ENCODE assay signal across 22 cellular contexts in genomic region chr6:1616556-1617463, GRCh38. TPM values are rescaled to one million over a fixed set of nuclear protein-coding genes. Genes with fewer than 3 reads are reported as not detected.
DNase-seq lines count a peak whose midpoint lies in the region; ATAC-seq, FAIRE-seq and TF ChIP-seq lines count a peak whose summit lies in the region.
"Had no signal": no experiment of that assay in that cellular context is flagged by ENCODE, and none has a peak within 500 bp of the region (broad histone marks: within the 10 kb centered on the region; RNA-seq: fewer than 3 reads in every experiment).

No MANE protein-coding gene starts in this region.

- H3K36me3 ChIP-seq in H7 (replicated peaks; ENCODE audit: control insufficient read depth, insufficient read depth, low read length): no peaks in the 10 kb centered on the region
- no peaks in the 10 kb centered on the region for H3K36me3 ChIP-seq in endodermal cell (ENCODE audit: control insufficient read depth, insufficient read depth, low read length)
- peaks cover 0 to 8% of the 10 kb centered on the region in 2 experiments; a peak in 2 of 5 replicates for H3K36me3 ChIP-seq in HepG2 (replicated peaks in 1 of 2; ENCODE audit: control insufficient read depth in 1 of 2, insufficient read depth in 2 of 2, low read length in 2 of 2)
- no peaks in the 10 kb centered on the region for H3K36me3 ChIP-seq in trophoblast cell (ENCODE audit: control insufficient read depth in 1 of 2, insufficient read depth in 2 of 2, low read length in 2 of 2)
- H3K36me3 ChIP-seq: neutrophil, upper lobe of right lung had no signal

- no peak overlapping the region for H4K8ac ChIP-seq in trophoblast cell (ENCODE audit: low read depth, low read length)

- no peak overlapping the region for H2BK5ac ChIP-seq in trophoblast cell (ENCODE audit: low read depth, low read length, poor library complexity)

- H3K27me3 ChIP-seq in H7 (ENCODE audit: control insufficient read depth, insufficient read depth, low read length): peaks cover 100% of the 10 kb centered on the region
- H3K27me3 ChIP-seq in endodermal cell (ENCODE audit: control insufficient read depth, insufficient read depth, low read length, poor library complexity, severe bottlenecking): peaks cover 97% of the 10 kb centered on the region
- H3K27me3 ChIP-seq in HepG2 (ENCODE audit: control insufficient read depth in 1 of 2, insufficient read depth in 2 of 2, low read length in 2 of 2): no peaks in the 10 kb centered on the region
- peaks cover 86% of the 10 kb centered on the region for H3K27me3 ChIP-seq in trophoblast cell (ENCODE audit: insufficient read depth, low read length)

- H3K4me3 Mint-ChIP-seq in endodermal cell: no peak overlapping the region
- H3K4me3 Mint-ChIP-seq: activated T-cell treated with anti-CD3 and anti-CD28 coated beads, Interleukin-2, amount 50 U/mL, for 4 hours; effector memory CD8-positive, alpha-beta T cell; stimulated activated naive B cell treated with anti-CD40 and anti-IgM and Interleukin-4, amounts not matched to agents 10 μg/mL and 1 μg/mL and 100 μg/mL, for 72 hours had no signal

- H3K79me2 ChIP-seq in HepG2 (ENCODE audit: insufficient read depth, low read length) (no peaks in the 10 kb centered on the region), trophoblast cell (ENCODE audit: control insufficient read depth, insufficient read depth, low read length, poor library complexity) (no peaks in the 10 kb centered on the region)

- WGBS in endodermal cell (ENCODE audit: insufficient coverage in 1 of 2, insufficient read length in 1 of 2), 2 experiments: 52 to 64% methylated on average over 8 to 12 of the region's 12 CpGs
- 87% methylated on average over 12 of the region's 12 CpGs for WGBS in HepG2 (ENCODE audit: low lambda C conversion rate)
- no CpG with 5 or more reads among the region's 12 CpGs for WGBS in trophoblast cell (ENCODE audit: extremely low coverage, insufficient coverage, insufficient read length)

- H3K4me1 ChIP-seq in endodermal cell (ENCODE audit: control insufficient read depth, insufficient read depth, low read length) (no peaks in the 10 kb centered on the region), HepG2 (ENCODE audit: insufficient read depth, low read length) (peaks cover 7% of the 10 kb centered on the region), trophoblast cell (ENCODE audit: control insufficient read depth in 1 of 2, insufficient read depth in 2 of 2, low read length in 2 of 2) (peaks cover 20 to 27% of the 10 kb centered on the region in 2 experiments)

- H3K23ac ChIP-seq in trophoblast cell (ENCODE audit: low read length): no peak overlapping the region

- H4K12ac ChIP-seq in trophoblast cell (ENCODE audit: low read depth, low read length): no peak overlapping the region

- ATAC-seq in HepG2 (no peak; the same call in 1 of the 3 replicates), left lobe of liver (no peak)
- ATAC-seq: activated T-cell treated with anti-CD3 and anti-CD28 coated beads, Interleukin-2, amount 50 U/mL, for 4 hours; effector memory CD8-positive, alpha-beta T cell; stimulated activated naive B cell treated with anti-CD40 and anti-IgM and Interleukin-4, amounts not matched to agents 10 μg/mL and 1 μg/mL and 100 μg/mL, for 72 hours; upper lobe of right lung had no signal

- H3K18ac ChIP-seq in trophoblast cell (ENCODE audit: low read length): no peak overlapping the region

- BruUV-seq in HepG2 (replicated peaks; lab: Mats Ljungman, UMichigan): TSS peak; percentile 33

- no peaks in the 10 kb centered on the region for H3K9me3 ChIP-seq in endodermal cell (ENCODE audit: control insufficient read depth, low read length)
- no peaks in the 10 kb centered on the region for H3K9me3 ChIP-seq in HepG2 (ENCODE audit: low read length)
- peaks cover 10% of the 10 kb centered on the region for H3K9me3 ChIP-seq in trophoblast cell (ENCODE audit: insufficient read depth, low read depth, low read length)
- H3K9me3 ChIP-seq: Caco-2, neutrophil, upper lobe of right lung had no signal

- CTCF ChIA-PET in HepG2 (lab: Yijun Ruan, JAX; ENCODE audit: low intra/inter-chr PET ratio, low total read pairs): no interaction called here

- TF ChIP-seq POLR2A in HepG2 (IDR thresholded peaks at IDR 0.05; ENCODE audit: insufficient read depth in 1 of 2, low read depth in 2 of 2, low read length in 2 of 2): no peak

- H3K14ac ChIP-seq in trophoblast cell (ENCODE audit: low read length): no peak overlapping the region

- H3K4me3 ChIP-seq in H7 (ENCODE audit: insufficient read depth, low read depth, low read length): no peak overlapping the region
- H3K4me3 ChIP-seq in endodermal cell (ENCODE audit: low read length): no peak overlapping the region
- no peak overlapping the region for H3K4me3 ChIP-seq in HepG2 (replicated peaks in 1 of 3; ENCODE audit: insufficient read depth in 1 of 3, low read depth in 2 of 3, low read length in 3 of 3)
- H3K4me3 ChIP-seq in trophoblast cell (ENCODE audit: low read depth, low read length): no peak overlapping the region
- H3K4me3 ChIP-seq: GM23248, PC-9, upper lobe of right lung had no signal

- TF ChIP-seq RAD21 in HepG2 (CRISPR knock-in tag; IDR thresholded peaks at IDR 0.05): no peak

- H3K9ac ChIP-seq in endodermal cell (ENCODE audit: extremely low read depth, low read length, poor library complexity, severe bottlenecking): no peak overlapping the region
- H3K9ac ChIP-seq in HepG2 (ENCODE audit: insufficient read depth, low read depth, low read length): no peak overlapping the region
- no peak overlapping the region for H3K9ac ChIP-seq in trophoblast cell (ENCODE audit: low read length)
- H3K9ac ChIP-seq: GM23248 had no signal

- H3K27ac ChIP-seq in endodermal cell (ENCODE audit: low read depth, low read length) (no peak overlapping the region), HepG2 (ENCODE audit: extremely low read length, insufficient read depth, low read length) (no peak overlapping the region), temporal lobe (ENCODE audit: low read depth, low read length) (peak overlapping the region; percentile 13), trophoblast cell (ENCODE audit: low read depth, low read length) (no peak overlapping the region)
- H3K27ac ChIP-seq: GM23248, neutrophil, PC-9, upper lobe of right lung had no signal

- TF ChIP-seq EP300 in HepG2 (IDR thresholded peaks at IDR 0.05; ENCODE audit: low read depth in 2 of 2, low read length in 2 of 2): no peak
- no peak for TF ChIP-seq EP300 in HepG2 (CRISPR knock-in tag; IDR thresholded peaks at IDR 0.05; ENCODE audit: borderline replicate concordance)

- H3K36me3 Mint-ChIP-seq in endodermal cell (ENCODE audit: low read depth): peaks cover under 1% of the 10 kb centered on the region

- peak; percentile 59 for DNase-seq in H7
- peak; percentile 64 for DNase-seq in endodermal cell
- no peak for DNase-seq in HepG2 (ENCODE audit: low spot score)
- DNase-seq in trophoblast cell: no peak
- DNase-seq in HCEC 1CT: no peak
- no peak for DNase-seq in left lobe of liver (ENCODE audit: low spot score)
- DNase-seq in iPS-NIHi7 (ENCODE audit: extremely low spot score): no peak
- DNase-seq: activated CD4-positive, CD25-positive, alpha-beta regulatory T cell treated with anti-CD3 and anti-CD28 coated beads, Interleukin-2, amount 50 U/mL, for 72 hours; activated naive CD4-positive, alpha-beta T cell treated with anti-CD3 and anti-CD28 coated beads, Interleukin-2, amount 50 U/mL, for 16 hours; activated T-cell treated with anti-CD3 and anti-CD28 coated beads, Interleukin-2, amount 50 U/mL, for 4 hours; Caco-2; effector memory CD8-positive, alpha-beta T cell; GM23248; NCI-H1092; NCI-H2029 treated with DMSO at 0.1 percent for 48 hours; PC-9; SHP77 treated with DMSO at 0.1 percent for 48 hours; small intestine; stimulated activated naive B cell treated with anti-CD40 and anti-IgM and Interleukin-4, amounts not matched to agents 10 μg/mL and 1 μg/mL and 100 μg/mL, for 72 hours; upper lobe of right lung had no signal

- H3K79me1 ChIP-seq in trophoblast cell (ENCODE audit: low read length): peaks cover 2% of the 10 kb centered on the region

- H2BK120ac ChIP-seq in trophoblast cell (ENCODE audit: insufficient read depth, low read length, poor library complexity): no peak overlapping the region

- intact Hi-C loops in HepG2 (cut with micrococcal nuclease; ENCODE audit: unreplicated experiment): no loop called here

- in situ Hi-C loops in HepG2 (cut with HindIII; ENCODE audit: extremely low pct_ligation_motif_present, low pct_unique_long_range_greater_than_20kb): no loop called here

- POLR2A ChIA-PET in HepG2 (lab: Yijun Ruan, JAX): no interaction called here

- H2AFZ ChIP-seq in HepG2 (ENCODE audit: low read length) (no peak overlapping the region), trophoblast cell (ENCODE audit: insufficient read depth, low read length, poor library complexity) (no peak overlapping the region)
- H2AFZ ChIP-seq: GM23248, PC-9 had no signal

- no peak overlapping the region for H3K27ac Mint-ChIP-seq in endodermal cell
- H3K27ac Mint-ChIP-seq: effector memory CD8-positive, alpha-beta T cell; stimulated activated naive B cell treated with anti-CD40 and anti-IgM and Interleukin-4, amounts not matched to agents 10 μg/mL and 1 μg/mL and 100 μg/mL, for 72 hours had no signal

- H3K4ac ChIP-seq in trophoblast cell (ENCODE audit: low read depth, low read length): no peak overlapping the region

- H4K91ac ChIP-seq in trophoblast cell (ENCODE audit: low read depth, low read length): no peak overlapping the region

- H3K9me3 Mint-ChIP-seq in endodermal cell: no peaks in the 10 kb centered on the region
- H3K9me3 Mint-ChIP-seq: activated T-cell treated with anti-CD3 and anti-CD28 coated beads, Interleukin-2, amount 50 U/mL, for 4 hours; effector memory CD8-positive, alpha-beta T cell; stimulated activated naive B cell treated with anti-CD40 and anti-IgM and Interleukin-4, amounts not matched to agents 10 μg/mL and 1 μg/mL and 100 μg/mL, for 72 hours had no signal

- no peak for TF ChIP-seq CTCF in endodermal cell (conservative IDR thresholded peaks at IDR 0.05)
- no peak for TF ChIP-seq CTCF in HepG2 (CRISPR knock-in tag; IDR thresholded peaks at IDR 0.05)

- no peaks in the 10 kb centered on the region; the same call in 1 of the 2 replicates for H4K20me1 ChIP-seq in HepG2 (ENCODE audit: insufficient read depth, low read length)

- peaks cover 88% of the 10 kb centered on the region for H3K27me3 Mint-ChIP-seq in endodermal cell (ENCODE audit: insufficient read depth)

- H2BK12ac ChIP-seq in trophoblast cell (ENCODE audit: low read length): no peak overlapping the region

- H3K4me2 ChIP-seq in HepG2 (ENCODE audit: low read depth, low read length): no peak overlapping the region
- no peak overlapping the region for H3K4me2 ChIP-seq in trophoblast cell (ENCODE audit: low read length)
- H3K4me2 ChIP-seq: PC-9 had no signal

- peaks cover 15% of the 10 kb centered on the region for H3K4me1 Mint-ChIP-seq in endodermal cell

- FAIRE-seq in HepG2 (lab: Jason Lieb, UNC): no peak
- FAIRE-seq: small intestine had no signal

- H2AK5ac ChIP-seq in trophoblast cell (ENCODE audit: low read length): no peak overlapping the region

RNA-seq across cellular contexts. Expression of gene FOXC1, which starts 7.1 kb away (rescaled TPM):
- total RNA-seq in H7 (2014; rRNA removed; shearing (Covaris generic)): 3.7 and 6.8 TPM in 2 replicates
- total RNA-seq in endodermal cell (10 to 100 TPM in 1 of 2 donors, 1 to 10 TPM in 1; 7.1 to 10.1 TPM), HepG2 (2016; rRNA removed; fragmentation: Illumina TruSeq; extraction: Trizol) (0.46 and 0.55 TPM in 2 replicates), temporal lobe (6.9 TPM), left lobe of liver (0.38 TPM)
- polyA plus RNA-seq in endodermal cell (2013, experiment 1 of 2): 2.5 TPM
- polyA plus RNA-seq in endodermal cell (2013, experiment 2 of 2): 2.4 TPM
- total RNA-seq in HepG2 (2016; cell fraction: cytosol; rRNA removed; fragmentation: Illumina TruSeq; extraction: Trizol; ENCODE audit: low read depth): 0.09 TPM in 1 of 2 replicates, not detected in the other
- total RNA-seq in HepG2 (2016; cell fraction: insoluble cytoplasmic fraction; rRNA removed; fragmentation: Illumina TruSeq; extraction: Trizol): 0.42 and 0.50 TPM in 2 replicates
- total RNA-seq in HepG2 (2016; cell fraction: membrane; rRNA removed; fragmentation: Illumina TruSeq; extraction: Trizol): 0.28 and 0.31 TPM in 2 replicates
- 0.47 and 0.50 TPM in 2 replicates for total RNA-seq in HepG2 (2016; cell fraction: nucleus; rRNA removed; fragmentation: Illumina TruSeq; extraction: Trizol)
- 0.37 and 0.44 TPM in 2 replicates for polyA plus RNA-seq in HepG2 (2011; rRNA removed)
- 0.19 and 0.23 TPM in 2 replicates for polyA plus RNA-seq in HepG2 (2011; cell fraction: cytosol; rRNA removed)
- 0.23 and 0.27 TPM in 2 replicates for polyA plus RNA-seq in HepG2 (2011; cell fraction: nucleus; rRNA removed)
- polyA plus RNA-seq in HepG2 (2012): 0.30 and 0.53 TPM in 2 replicates
- 0.05 and 0.09 TPM in 2 replicates for polyA plus RNA-seq in HepG2 (2016; cell fraction: cytosol; fragmentation: Illumina TruSeq; extraction: Trizol; ENCODE audit: low read depth)
- 0.89 and 1.2 TPM in 2 replicates for polyA plus RNA-seq in HepG2 (2016; cell fraction: insoluble cytoplasmic fraction; fragmentation: Illumina TruSeq; extraction: Trizol; ENCODE audit: low read depth)
- polyA plus RNA-seq in HepG2 (2016; cell fraction: membrane; fragmentation: Illumina TruSeq; extraction: Trizol; ENCODE audit: low read depth): 0.26 and 0.35 TPM in 2 replicates
- polyA plus RNA-seq in HepG2 (2016; cell fraction: nucleus; fragmentation: Illumina TruSeq; extraction: Trizol; ENCODE audit: insufficient read depth, low read depth): 0.72 and 0.95 TPM in 2 replicates
- 0.30 and 18.3 TPM in 2 replicates for polyA minus RNA-seq in HepG2 (2011; rRNA and poly(A)+ RNA removed; ENCODE audit: low replicate concordance)
- 0.30 and 0.97 TPM in 2 replicates for polyA minus RNA-seq in HepG2 (2011; cell fraction: cytosol; rRNA and poly(A)+ RNA removed)
- 0.25 and 0.52 TPM in 2 replicates for polyA minus RNA-seq in HepG2 (2011; cell fraction: nucleus; rRNA and poly(A)+ RNA removed)
- polyA plus RNA-seq in trophoblast cell (2013): 0.46 and 0.59 TPM in 2 replicates

Comparison
In these comparisons a context has a peak if more than half of its experiments do, and no peak if none do; other contexts are left out.
1. DNase-seq: peak in H7 (single experiment) and endodermal cell (single experiment); none in HepG2 (single experiment), trophoblast cell (0 of 2), HCEC 1CT (single experiment), left lobe of liver (single experiment) and iPS-NIHi7 (single experiment).